In genomic region chr12:2190085-2190484, GRCh38 we compare ENCODE assay signal across 26 cellular contexts.
"Had no signal": no experiment of that assay in that cellular context is flagged by ENCODE, and none has a peak within 500 bp of the region (broad histone marks: within the 10 kb centered on the region; RNA-seq: fewer than 3 reads in every experiment).

No MANE protein-coding gene starts in this region.

- H3K27ac Mint-ChIP-seq: activated CD4-positive, alpha-beta memory T cell treated with anti-CD3 and anti-CD28 coated beads for 36 hours; activated CD4-positive, alpha-beta T cell treated with anti-CD3 and anti-CD28 coated beads, Interleukin-2, amount 10 ng/mL, durations not matched to agents 24 days and 14 days; activated naive CD4-positive, alpha-beta T cell treated with anti-CD3 and anti-CD28 coated beads, Interleukin-2, amount 10 ng/mL, durations not matched to agents 7 days and 5 days; activated naive CD8-positive, alpha-beta T cell treated with anti-CD3 and anti-CD28 coated beads, Interleukin-2, amount 10 ng/mL, durations not matched to agents 7 days and 5 days; activated T-helper 1 cell treated with anti-CD3 and anti-CD28 coated beads, Interleukin-12 subunit alpha, Interleukin-12 subunit beta, Interleukin-2, Interleukin-4 antibody, amounts not matched to agents 30 ng/mL and 10 ng/mL and 1 ng/mL, durations not matched to agents 14 hours and 24 hours and 36 hours; natural killer cell treated with Interleukin-12 subunit alpha and Interleukin-12 subunit beta and Interleukin-15 and Interleukin-18, amount 100 ng/mL, for 72 hours had no signal

- H3K9me3 Mint-ChIP-seq: activated CD4-positive, alpha-beta memory T cell treated with anti-CD3 and anti-CD28 coated beads for 36 hours; activated CD4-positive, alpha-beta T cell treated with anti-CD3 and anti-CD28 coated beads, Interleukin-2, amount 10 ng/mL, durations not matched to agents 24 days and 14 days; activated naive CD8-positive, alpha-beta T cell treated with anti-CD3 and anti-CD28 coated beads, Interleukin-2, amount 10 ng/mL, durations not matched to agents 7 days and 5 days; activated T-helper 1 cell treated with anti-CD3 and anti-CD28 coated beads, Interleukin-12 subunit alpha, Interleukin-12 subunit beta, Interleukin-2, Interleukin-4 antibody, amounts not matched to agents 30 ng/mL and 10 ng/mL and 1 ng/mL, durations not matched to agents 14 hours and 24 hours and 36 hours; natural killer cell treated with Interleukin-12 subunit alpha and Interleukin-12 subunit beta and Interleukin-15 and Interleukin-18, amount 100 ng/mL, for 72 hours had no signal

- DNase-seq: activated CD4-positive, alpha-beta memory T cell treated with anti-CD3 and anti-CD28 coated beads for 36 hours; activated CD4-positive, alpha-beta T cell treated with anti-CD3 and anti-CD28 coated beads, Interleukin-2, amount 10 ng/mL, durations not matched to agents 24 days and 14 days; activated CD8-positive, alpha-beta memory T cell treated with anti-CD3 and anti-CD28 coated beads, Interleukin-2, amount 50 U/mL, for 4 hours; activated gamma-delta T cell; activated naive CD4-positive, alpha-beta T cell treated with anti-CD3 and anti-CD28 coated beads, Interleukin-2, amount 10 ng/mL, durations not matched to agents 7 days and 5 days; activated naive CD8-positive, alpha-beta T cell treated with anti-CD3 and anti-CD28 coated beads, Interleukin-2, amount 10 ng/mL, durations not matched to agents 7 days and 5 days; activated T-cell treated with anti-CD3 and anti-CD28 coated beads, Interleukin-2, amount 50 U/mL, for 1 hour; central memory CD4-positive, alpha-beta T cell; foreskin fibroblast; head of caudate nucleus; hippocampal formation; islet precursor cell; left ventricle myocardium inferior; mucosa of descending colon; right cardiac atrium; spleen; stimulated activated naive CD4-positive, alpha-beta T cell had no signal

- H3K27ac ChIP-seq: spleen, suprapubic skin, tibial nerve, VCaP had no signal

- H3K36me3 ChIP-seq: left ventricle myocardium inferior, spleen, suprapubic skin, tibial nerve had no signal

- H3K27me3 ChIP-seq: spleen, suprapubic skin, tibial nerve had no signal

- FAIRE-seq: astrocyte had no signal

- H3K4me1 Mint-ChIP-seq: activated CD4-positive, alpha-beta T cell treated with anti-CD3 and anti-CD28 coated beads, Interleukin-2, amount 10 ng/mL, durations not matched to agents 24 days and 14 days; activated naive CD4-positive, alpha-beta T cell treated with anti-CD3 and anti-CD28 coated beads, Interleukin-2, amount 10 ng/mL, durations not matched to agents 7 days and 5 days; activated naive CD8-positive, alpha-beta T cell treated with anti-CD3 and anti-CD28 coated beads, Interleukin-2, amount 10 ng/mL, durations not matched to agents 7 days and 5 days had no signal

- H3K4me3 Mint-ChIP-seq: activated CD4-positive, alpha-beta memory T cell treated with anti-CD3 and anti-CD28 coated beads for 36 hours; activated CD4-positive, alpha-beta T cell treated with anti-CD3 and anti-CD28 coated beads, Interleukin-2, amount 10 ng/mL, durations not matched to agents 24 days and 14 days; activated naive CD4-positive, alpha-beta T cell treated with anti-CD3 and anti-CD28 coated beads, Interleukin-2, amount 10 ng/mL, durations not matched to agents 7 days and 5 days; activated naive CD8-positive, alpha-beta T cell treated with anti-CD3 and anti-CD28 coated beads, Interleukin-2, amount 10 ng/mL, durations not matched to agents 7 days and 5 days; activated T-helper 1 cell treated with anti-CD3 and anti-CD28 coated beads, Interleukin-12 subunit alpha, Interleukin-12 subunit beta, Interleukin-2, Interleukin-4 antibody, amounts not matched to agents 30 ng/mL and 10 ng/mL and 1 ng/mL, durations not matched to agents 14 hours and 24 hours and 36 hours; natural killer cell treated with Interleukin-12 subunit alpha and Interleukin-12 subunit beta and Interleukin-15 and Interleukin-18, amount 100 ng/mL, for 72 hours had no signal

- H3K36me3 Mint-ChIP-seq: activated CD4-positive, alpha-beta memory T cell treated with anti-CD3 and anti-CD28 coated beads for 36 hours; activated naive CD4-positive, alpha-beta T cell treated with anti-CD3 and anti-CD28 coated beads, Interleukin-2, amount 10 ng/mL, durations not matched to agents 7 days and 5 days; activated naive CD8-positive, alpha-beta T cell treated with anti-CD3 and anti-CD28 coated beads, Interleukin-2, amount 10 ng/mL, durations not matched to agents 7 days and 5 days; natural killer cell treated with Interleukin-12 subunit alpha and Interleukin-12 subunit beta and Interleukin-15 and Interleukin-18, amount 100 ng/mL, for 72 hours had no signal

- H3K9me3 ChIP-seq: left ventricle myocardium inferior, mucosa of descending colon, spleen, suprapubic skin, tibial nerve had no signal

- H3K4me3 ChIP-seq: left ventricle myocardium inferior, lung, mucosa of descending colon, spleen, suprapubic skin, tibial nerve had no signal

- H3K27me3 Mint-ChIP-seq: activated CD4-positive, alpha-beta T cell treated with anti-CD3 and anti-CD28 coated beads, Interleukin-2, amount 10 ng/mL, durations not matched to agents 24 days and 14 days; activated naive CD8-positive, alpha-beta T cell treated with anti-CD3 and anti-CD28 coated beads, Interleukin-2, amount 10 ng/mL, durations not matched to agents 7 days and 5 days had no signal

- ATAC-seq: activated CD4-positive, CD25-positive, alpha-beta regulatory T cell treated with anti-CD3 and anti-CD28 coated beads, Interleukin-2, amount 50 U/mL, for 24 hours; esophagus mucosa; mucosa of descending colon; natural killer cell treated with Interleukin-12 subunit alpha and Interleukin-12 subunit beta and Interleukin-15 and Interleukin-18, amount 100 ng/mL, for 72 hours; right cardiac atrium had no signal

- H3K4me1 ChIP-seq: suprapubic skin, tibial nerve had no signal
